Comparison of ENCODE assay signal across 8 cellular contexts in genomic region chr3:49686769-49687418, GRCh38. TPM values are rescaled to one million over a fixed set of nuclear protein-coding genes. Genes with fewer than 3 reads are reported as not detected.
A peak's percentile ranks its signal among the peaks of the same experiment; 100 is the strongest.
DNase-seq lines count a peak whose midpoint lies in the region; ATAC-seq, FAIRE-seq and TF ChIP-seq lines count a peak whose summit lies in the region.
"Not testable (repeated sequence)": the region's sequence is repeated elsewhere in the genome, so short reads cannot be mapped to it uniquely, and the experiment has no call there.

No MANE protein-coding gene starts in this region.

- not testable (repeated sequence) for H3K9me3 Mint-ChIP-seq in activated CD4-positive, alpha-beta T cell treated with anti-CD3 and anti-CD28 coated beads, Interleukin-2, amount 10 ng/mL, durations not matched to agents 7 days and 5 days; neural crest cell

- not testable (repeated sequence) for TF ChIP-seq CTCF in A549 (IDR thresholded peaks at IDR 0.05); IMR-90 (conservative IDR thresholded peaks at IDR 0.05; ENCODE audit: low read depth, low read length); ascending aorta (IDR thresholded peaks at IDR 0.05); neural crest cell (conservative IDR thresholded peaks at IDR 0.05)

- H3K23ac ChIP-seq in IMR-90 (ENCODE audit: low read depth, low read length), result not testable (repeated sequence)

- not testable (repeated sequence) for H2BK120ac ChIP-seq in IMR-90 (ENCODE audit: low read depth, low read length)

- not testable (repeated sequence) for H3K14ac ChIP-seq in IMR-90 (replicated peaks; ENCODE audit: low read depth, low read length)

- not testable (repeated sequence) for H3K36me3 Mint-ChIP-seq in activated CD4-positive, alpha-beta T cell treated with anti-CD3 and anti-CD28 coated beads, Interleukin-2, amount 10 ng/mL, durations not matched to agents 7 days and 5 days (ENCODE audit: low read depth); neural crest cell (ENCODE audit: low read depth)

- not testable (repeated sequence) for H2AK9ac ChIP-seq in IMR-90 (replicated peaks; ENCODE audit: low read depth, low read length, poor library complexity)

- 71% methylated on average over 27 of the region's 43 CpGs for WGBS in A549 (ENCODE audit: missing lambda C conversion rate)
- WGBS in IMR-90 (ENCODE audit: extremely low coverage in 2 of 2, insufficient read length in 1 of 2), 2 experiments, result 23% methylated on average over 7 of the region's 43 CpGs; no CpG with 5 or more reads in 1 of the 2 experiments

- not testable (repeated sequence) for H3K27ac ChIP-seq in A549; IMR-90 (ENCODE audit: insufficient read depth, low read length); ascending aorta

- not testable (repeated sequence) for H2BK5ac ChIP-seq in IMR-90 (ENCODE audit: low read depth, low read length, poor library complexity, severe bottlenecking)

- not testable (repeated sequence) for H4K20me1 ChIP-seq in IMR-90 (ENCODE audit: insufficient read depth, low read length)

- not testable (repeated sequence) for H3K4me3 ChIP-seq in A549
- H3K4me3 ChIP-seq in IMR-90 (ENCODE audit: insufficient read depth, low read depth, low read length) (peak overlapping the region; percentile 25; the same call in 1 of the 2 replicates), ascending aorta (peak overlapping the region; percentile 30 to 59)

- CTCF ChIA-PET in A549 (lab: Yijun Ruan, JAX); IMR-90 (lab: Yijun Ruan, JAX); activated CD4-positive, alpha-beta T cell treated with anti-CD3 and anti-CD28 coated beads, Interleukin-2, amount 10 ng/mL, durations not matched to agents 7 days and 5 days (lab: Charles Lee): not testable (repeated sequence)

- not testable (repeated sequence) for H3K27me3 ChIP-seq in IMR-90 (ENCODE audit: control insufficient read depth, insufficient read depth, low read length); ascending aorta

- not testable (repeated sequence) for H3K4me3 Mint-ChIP-seq in activated CD4-positive, alpha-beta T cell treated with anti-CD3 and anti-CD28 coated beads, Interleukin-2, amount 10 ng/mL, durations not matched to agents 7 days and 5 days
- peak overlapping the region; percentile 86 for H3K4me3 Mint-ChIP-seq in neural crest cell

- H4K5ac ChIP-seq in IMR-90 (ENCODE audit: low read depth, low read length), result peak overlapping the region; percentile 9; the same call in 1 of the 2 replicates

- dilution Hi-C loops in IMR-90 (cut with HindIII; ENCODE audit: low sequenced_read_pairs, unreplicated experiment), result not testable (repeated sequence)

- not testable (repeated sequence) for H3K18ac ChIP-seq in IMR-90 (ENCODE audit: low read depth, low read length)

- H3K27ac Mint-ChIP-seq in activated CD4-positive, alpha-beta T cell treated with anti-CD3 and anti-CD28 coated beads, Interleukin-2, amount 10 ng/mL, durations not matched to agents 7 days and 5 days, result not testable (repeated sequence)
- peak overlapping the region; percentile 90 for H3K27ac Mint-ChIP-seq in neural crest cell (ENCODE audit: unreplicated experiment)

- not testable (repeated sequence) for H4K91ac ChIP-seq in IMR-90 (ENCODE audit: insufficient read depth, low read depth, low read length)

- peak overlapping the region; percentile 16 to 78; a peak in 2 of 4 replicates for H4K8ac ChIP-seq in IMR-90 (ENCODE audit: low read depth in 2 of 2, low read length in 2 of 2)

- H3K27me3 Mint-ChIP-seq in activated CD4-positive, alpha-beta T cell treated with anti-CD3 and anti-CD28 coated beads, Interleukin-2, amount 10 ng/mL, durations not matched to agents 7 days and 5 days, result not testable (repeated sequence)
- peaks cover 18% of the 10 kb centered on the region for H3K27me3 Mint-ChIP-seq in neural crest cell (ENCODE audit: low read depth)

- peaks cover 0 to 23% of the 10 kb centered on the region in 2 experiments; a peak in 2 of 4 replicates for H3K79me1 ChIP-seq in IMR-90 (ENCODE audit: low read depth in 1 of 2, low read length in 2 of 2)

- H3K9ac ChIP-seq in IMR-90 (ENCODE audit: low read depth, low read length), result not testable (repeated sequence)

- not testable (repeated sequence) for H2BK20ac ChIP-seq in IMR-90 (ENCODE audit: low read depth, low read length)

- not testable (repeated sequence) for TF ChIP-seq EP300 in A549 (IDR thresholded peaks at IDR 0.05)

- not testable (repeated sequence) for H3K4me1 ChIP-seq in A549; IMR-90 (ENCODE audit: control insufficient read depth, insufficient read depth, low read length)
- H3K4me1 ChIP-seq in ascending aorta, result peaks cover 0 to 24% of the 10 kb centered on the region in 2 donors

- intact Hi-C loops in IMR-90 (cut with micrococcal nuclease); ascending aorta (cut with DNase I): not testable (repeated sequence)

- not testable (repeated sequence) for H2AFZ ChIP-seq in IMR-90 (replicated peaks; ENCODE audit: low read length, poor library complexity)

- not testable (repeated sequence) for FAIRE-seq in A549 (lab: Jason Lieb, UNC)

- H3K9me3 ChIP-seq in A549; IMR-90 (ENCODE audit: control insufficient read depth, insufficient read depth, low read length); ascending aorta: not testable (repeated sequence)

- ATAC-seq in A549 (peak in 1 of 2 experiments; percentile 5; a peak in 2 of 6 replicates), IMR-90 (ENCODE audit: low read depth) (peak; percentile 48), esophagus mucosa (peak; percentile 35)

- H3K36me3 ChIP-seq in IMR-90 (ENCODE audit: control insufficient read depth, insufficient read depth, low read length) (peaks cover 23% of the 10 kb centered on the region), ascending aorta (peaks cover 18 to 19% of the 10 kb centered on the region in 2 donors)

- not testable (repeated sequence) for H2BK15ac ChIP-seq in IMR-90 (ENCODE audit: low read depth, low read length)

- POLR2A ChIA-PET in A549 (lab: Yijun Ruan, JAX); IMR-90 (lab: Charles Lee; ENCODE audit: unreplicated experiment); activated CD4-positive, alpha-beta T cell treated with anti-CD3 and anti-CD28 coated beads, Interleukin-2, amount 10 ng/mL, durations not matched to agents 7 days and 5 days (lab: Charles Lee): not testable (repeated sequence)

- in situ Hi-C loops in IMR-90 (cut with MboI; ENCODE audit: low sequenced_read_pairs), result not testable (repeated sequence)

- not testable (repeated sequence) for H3K9me1 ChIP-seq in IMR-90 (ENCODE audit: insufficient read depth, low read length)

- not testable (repeated sequence) for DNase-seq in A549 (ENCODE audit: low read depth in 1 of 2, low spot score in 1 of 2)
- DNase-seq in IMR-90 (peak; percentile 11), ascending aorta (ENCODE audit: low spot score in 2 of 2) (peak in 1 of 2 donors; percentile 76), iPS-NIHi7 (ENCODE audit: extremely low spot score) (peak; percentile 74), neural crest cell (ENCODE audit: low read depth, low spot score) (peak; percentile 60)
- peak; percentile 25 for DNase-seq in activated CD4-positive, alpha-beta T cell treated with anti-CD3 and anti-CD28 coated beads, Interleukin-2, amount 10 ng/mL, durations not matched to agents 7 days and 5 days
- DNase-seq in stimulated activated CD4-positive, alpha-beta T cell treated with anti-CD3 and anti-CD28 coated beads, Interleukin-2, amount 100 ng/mL, for 48 hours, result peak; percentile 26 to 38

- H3K4ac ChIP-seq in IMR-90 (ENCODE audit: low read depth, low read length), result not testable (repeated sequence)

- H3K4me1 Mint-ChIP-seq in activated CD4-positive, alpha-beta T cell treated with anti-CD3 and anti-CD28 coated beads, Interleukin-2, amount 10 ng/mL, durations not matched to agents 7 days and 5 days, result peaks cover 36% of the 10 kb centered on the region
- H3K4me1 Mint-ChIP-seq in neural crest cell, result peaks cover 25% of the 10 kb centered on the region

- not testable (repeated sequence) for TF ChIP-seq POLR2A in A549 (IDR thresholded peaks at IDR 0.05; ENCODE audit: low read length); IMR-90 (IDR thresholded peaks at IDR 0.05; ENCODE audit: low read depth, low read length)

- not testable (repeated sequence) for H3K56ac ChIP-seq in IMR-90 (ENCODE audit: extremely low read depth, insufficient read depth, low read length)

- TF ChIP-seq RAD21 in A549 (conservative IDR thresholded peaks at IDR 0.05 in 1 of 2, IDR thresholded peaks at IDR 0.05 in 1 of 2); IMR-90 (IDR thresholded peaks at IDR 0.05; ENCODE audit: low read length): not testable (repeated sequence)

- not testable (repeated sequence) for BruUV-seq in IMR-90 (replicated peaks; lab: Mats Ljungman, UMichigan)

- 0 out of 3 replicates have a peak overlapping the region, but pooled peaks have one; percentile 6 for H3K4me2 ChIP-seq in A549
- H3K4me2 ChIP-seq in IMR-90 (ENCODE audit: low read depth, low read length), result peak overlapping the region; percentile 51

- not testable (repeated sequence) for H2AK5ac ChIP-seq in IMR-90 (ENCODE audit: low read depth, low read length)

RNA-seq across cellular contexts. Expression of gene MST1, which starts 2.4 kb away (rescaled TPM):
- polyA plus RNA-seq in A549 (2011; rRNA removed), result 3.6 and 5.0 TPM in 2 replicates
- 1.8 and 2.0 TPM in 2 replicates for polyA plus RNA-seq in A549 (2012; cell fraction: cytosol; rRNA removed)
- polyA plus RNA-seq in A549 (2012; cell fraction: nucleus; rRNA removed), result 38.0 and 40.8 TPM in 2 replicates
- 3.2 to 6.9 TPM (median 4.9 TPM) in 3 replicates for polyA plus RNA-seq in A549 (2017; fragmentation: RNase III; extraction: RNeasy Plus Mini Kit Qiagen cat#74134 plus additional on column Dnase treatment)
- polyA minus RNA-seq in A549 (2011; rRNA and poly(A)+ RNA removed), result 2.6 and 2.8 TPM in 2 replicates
- 1.1 and 1.3 TPM in 2 replicates for total RNA-seq in IMR-90 (2012; rRNA removed)
- 13.0 and 16.6 TPM in 2 replicates for polyA plus RNA-seq in IMR-90 (2012; rRNA removed)
- 2.9 and 4.5 TPM in 2 replicates for polyA plus RNA-seq in IMR-90 (2012; cell fraction: cytosol; rRNA removed)
- 161 and 240 TPM in 2 replicates for polyA plus RNA-seq in IMR-90 (2012; cell fraction: nucleus; rRNA removed; ENCODE audit: low replicate concordance)
- total RNA-seq in activated CD4-positive, alpha-beta T cell treated with anti-CD3 and anti-CD28 coated beads, Interleukin-2, amount 10 ng/mL, durations not matched to agents 7 days and 5 days, result 10 to 100 TPM in 1 of 2 experiments, 1 to 10 TPM in 1; 8.4 to 10.0 TPM
- total RNA-seq in ascending aorta, result 12.6 TPM
- total RNA-seq in esophagus mucosa, result 7.6 TPM
- 15.0 and 18.1 TPM in 2 replicates for total RNA-seq in neural crest cell

RNA-seq across cellular contexts. Expression of gene RNF123, which starts 2.5 kb away (rescaled TPM):
- polyA plus RNA-seq in A549 (2011; rRNA removed), result 14.4 and 21.3 TPM in 2 replicates
- 26.4 and 33.3 TPM in 2 replicates for polyA plus RNA-seq in A549 (2012; cell fraction: cytosol; rRNA removed)
- polyA plus RNA-seq in A549 (2012; cell fraction: nucleus; rRNA removed), result 108 and 136 TPM in 2 replicates
- 12.9 to 16.1 TPM (median 16.0 TPM) in 3 replicates for polyA plus RNA-seq in A549 (2017; fragmentation: RNase III; extraction: RNeasy Plus Mini Kit Qiagen cat#74134 plus additional on column Dnase treatment)
- polyA minus RNA-seq in A549 (2011; rRNA and poly(A)+ RNA removed), result 29.7 and 31.8 TPM in 2 replicates
- total RNA-seq in IMR-90 (2012; rRNA removed), result 10.8 and 13.4 TPM in 2 replicates
- polyA plus RNA-seq in IMR-90 (2012; rRNA removed), result 37.7 and 45.6 TPM in 2 replicates
- 28.6 and 37.8 TPM in 2 replicates for polyA plus RNA-seq in IMR-90 (2012; cell fraction: cytosol; rRNA removed)
- polyA plus RNA-seq in IMR-90 (2012; cell fraction: nucleus; rRNA removed; ENCODE audit: low replicate concordance), result 86.9 and 207 TPM in 2 replicates
- total RNA-seq in activated CD4-positive, alpha-beta T cell treated with anti-CD3 and anti-CD28 coated beads, Interleukin-2, amount 10 ng/mL, durations not matched to agents 7 days and 5 days, result 10 to 100 TPM; 47.5 to 49.2 TPM
- 33.1 TPM for total RNA-seq in ascending aorta
- 19.4 TPM for total RNA-seq in esophagus mucosa
- 42.4 and 44.9 TPM in 2 replicates for total RNA-seq in neural crest cell

RNA-seq across cellular contexts. Expression of gene APEH, which starts 12.7 kb away (rescaled TPM):
- polyA plus RNA-seq in A549 (2011; rRNA removed) (60.8 and 74.9 TPM in 2 replicates), A549 (2017; fragmentation: RNase III; extraction: RNeasy Plus Mini Kit Qiagen cat#74134 plus additional on column Dnase treatment) (57.9 to 66.9 TPM (median 64.9 TPM) in 3 replicates), IMR-90 (2012; rRNA removed) (84.3 and 89.2 TPM in 2 replicates)
- 66.5 and 81.7 TPM in 2 replicates for polyA plus RNA-seq in A549 (2012; cell fraction: cytosol; rRNA removed)
- 122 and 140 TPM in 2 replicates for polyA plus RNA-seq in A549 (2012; cell fraction: nucleus; rRNA removed)
- 178 and 189 TPM in 2 replicates for polyA minus RNA-seq in A549 (2011; rRNA and poly(A)+ RNA removed)
- total RNA-seq in IMR-90 (2012; rRNA removed) (116 and 142 TPM in 2 replicates), ascending aorta (79.5 TPM), esophagus mucosa (103 TPM), neural crest cell (150 and 162 TPM in 2 replicates)
- 47.3 and 89.1 TPM in 2 replicates for polyA plus RNA-seq in IMR-90 (2012; cell fraction: cytosol; rRNA removed)
- polyA plus RNA-seq in IMR-90 (2012; cell fraction: nucleus; rRNA removed; ENCODE audit: low replicate concordance), result 86.8 and 174 TPM in 2 replicates
- total RNA-seq in activated CD4-positive, alpha-beta T cell treated with anti-CD3 and anti-CD28 coated beads, Interleukin-2, amount 10 ng/mL, durations not matched to agents 7 days and 5 days, result 100 to 1,000 TPM; 137 TPM

RNA-seq across cellular contexts. Expression of gene AMIGO3, which starts 32.6 kb away (rescaled TPM):
- polyA plus RNA-seq in A549 (2011; rRNA removed), result 0.03 TPM in 1 of 2 replicates, not detected in the other
- 0.26 and 0.88 TPM in 2 replicates for polyA plus RNA-seq in A549 (2012; cell fraction: cytosol; rRNA removed)
- polyA plus RNA-seq in A549 (2012; cell fraction: nucleus; rRNA removed), result 7.5 and 14.5 TPM in 2 replicates
- 0.13 TPM in 1 of 3 replicates, not detected in the others for polyA plus RNA-seq in A549 (2017; fragmentation: RNase III; extraction: RNeasy Plus Mini Kit Qiagen cat#74134 plus additional on column Dnase treatment)
- 0.34 TPM in 1 of 2 replicates, not detected in the other for polyA minus RNA-seq in A549 (2011; rRNA and poly(A)+ RNA removed)
- total RNA-seq in IMR-90 (2012; rRNA removed), result not detected in 2 replicates
- polyA plus RNA-seq in IMR-90 (2012; rRNA removed), result 1.5 and 2.7 TPM in 2 replicates
- polyA plus RNA-seq in IMR-90 (2012; cell fraction: cytosol; rRNA removed), result 1.5 TPM in 1 of 2 replicates, not detected in the other
- 4.6 and 28.0 TPM in 2 replicates for polyA plus RNA-seq in IMR-90 (2012; cell fraction: nucleus; rRNA removed; ENCODE audit: low replicate concordance)
- total RNA-seq in activated CD4-positive, alpha-beta T cell treated with anti-CD3 and anti-CD28 coated beads, Interleukin-2, amount 10 ng/mL, durations not matched to agents 7 days and 5 days, result under 1 TPM in 1 of 2 experiments, not detected in 1; 0.30 TPM
- 0.43 TPM for total RNA-seq in ascending aorta
- total RNA-seq in esophagus mucosa, result not detected
- total RNA-seq in neural crest cell, result 0.89 and 0.96 TPM in 2 replicates

RNA-seq across cellular contexts. Expression of gene GMPPB, which starts 36.9 kb away (rescaled TPM):
- 12.2 and 12.9 TPM in 2 replicates for polyA plus RNA-seq in A549 (2011; rRNA removed)
- polyA plus RNA-seq in A549 (2012; cell fraction: cytosol; rRNA removed), result 23.8 and 27.3 TPM in 2 replicates
- polyA plus RNA-seq in A549 (2012; cell fraction: nucleus; rRNA removed), result 44.8 and 45.3 TPM in 2 replicates
- 22.1 to 26.9 TPM (median 24.1 TPM) in 3 replicates for polyA plus RNA-seq in A549 (2017; fragmentation: RNase III; extraction: RNeasy Plus Mini Kit Qiagen cat#74134 plus additional on column Dnase treatment)
- 20.8 and 22.9 TPM in 2 replicates for polyA minus RNA-seq in A549 (2011; rRNA and poly(A)+ RNA removed)
- total RNA-seq in IMR-90 (2012; rRNA removed), result 35.8 and 37.3 TPM in 2 replicates
- 27.9 and 29.5 TPM in 2 replicates for polyA plus RNA-seq in IMR-90 (2012; rRNA removed)
- polyA plus RNA-seq in IMR-90 (2012; cell fraction: cytosol; rRNA removed), result 20.4 and 33.3 TPM in 2 replicates
- polyA plus RNA-seq in IMR-90 (2012; cell fraction: nucleus; rRNA removed; ENCODE audit: low replicate concordance), result 39.1 and 75.9 TPM in 2 replicates
- total RNA-seq in activated CD4-positive, alpha-beta T cell treated with anti-CD3 and anti-CD28 coated beads, Interleukin-2, amount 10 ng/mL, durations not matched to agents 7 days and 5 days, result 10 to 100 TPM; 36.5 to 46.0 TPM
- 16.4 TPM for total RNA-seq in ascending aorta
- total RNA-seq in esophagus mucosa, result 22.5 TPM
- 40.1 and 46.1 TPM in 2 replicates for total RNA-seq in neural crest cell
